27 cellular contexts compared by ENCODE assay signal in the genomic region with DNA sequence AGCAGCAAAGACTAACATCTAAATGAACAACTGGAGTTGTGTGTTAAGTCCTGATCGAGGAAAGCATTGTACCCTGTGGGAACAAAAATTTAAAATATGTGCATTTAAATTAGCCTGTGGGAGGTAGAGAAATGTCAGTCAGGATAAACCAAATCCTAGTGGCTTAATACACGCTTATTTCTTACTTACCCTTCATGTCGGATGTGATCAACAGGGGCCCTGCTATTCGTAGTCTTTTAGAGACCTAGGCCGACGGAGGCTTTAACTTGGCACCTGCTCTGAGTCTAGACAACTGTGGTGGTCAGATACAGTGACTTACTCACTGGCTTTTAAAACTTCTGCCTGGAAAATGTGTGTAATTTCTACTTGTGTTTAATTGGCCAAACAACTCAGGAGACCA. TPM values are rescaled to one million over a fixed set of nuclear protein-coding genes. Genes with fewer than 3 reads are reported as not detected.
"Had no signal": no experiment of that assay in that cellular context is flagged by ENCODE, and none has a peak within 500 bp of the region (broad histone marks: within the 10 kb centered on the region; RNA-seq: fewer than 3 reads in every experiment).

No MANE protein-coding gene starts in this region.

- DNase-seq: activated CD4-positive, alpha-beta memory T cell treated with anti-CD3 and anti-CD28 coated beads, Interleukin-2, amount 10 ng/mL, durations not matched to agents 7 days and 5 days; activated CD4-positive, alpha-beta T cell treated with anti-CD3 and anti-CD28 coated beads for 48 hours; activated CD4-positive, CD25-positive, alpha-beta regulatory T cell; activated CD8-positive, alpha-beta memory T cell treated with anti-CD3 and anti-CD28 coated beads, Interleukin-2, amount 10 ng/mL, durations not matched to agents 7 days and 5 days; activated naive CD4-positive, alpha-beta T cell; activated naive CD8-positive, alpha-beta T cell treated with anti-CD3 and anti-CD28 coated beads, Interleukin-2, amount 10 ng/mL, durations not matched to agents 7 days and 5 days; amygdala; effector CD4-positive, alpha-beta T cell; esophagus squamous epithelium; left ventricle myocardium inferior; mammary epithelial cell; naive thymus-derived CD4-positive, alpha-beta T cell; retina; stimulated activated CD4-positive, alpha-beta T cell treated with anti-CD3 and anti-CD28 coated beads, Interleukin-2, amount 100 ng/mL, for 24 hours; stimulated activated naive CD4-positive, alpha-beta T cell treated with Interleukin-2 at 50 U/mL for 16 hours; T-helper 1 cell; T-helper 9 cell; thyroid gland had no signal

- H3K27ac ChIP-seq: breast epithelium, coronary artery, esophagus squamous epithelium, left ventricle myocardium inferior, neutrophil, parathyroid adenoma, thyroid gland had no signal

- H3K9ac ChIP-seq: parathyroid adenoma had no signal

- H3K27ac Mint-ChIP-seq: activated CD4-positive, alpha-beta memory T cell treated with anti-CD3 and anti-CD28 coated beads, Interleukin-2, amount 10 ng/mL, durations not matched to agents 7 days and 5 days; activated CD8-positive, alpha-beta memory T cell treated with anti-CD3 and anti-CD28 coated beads, Interleukin-2, amount 10 ng/mL, durations not matched to agents 7 days and 5 days; activated naive CD8-positive, alpha-beta T cell treated with anti-CD3 and anti-CD28 coated beads, Interleukin-2, amount 10 ng/mL, durations not matched to agents 7 days and 5 days; naive thymus-derived CD4-positive, alpha-beta T cell had no signal

- H3K9me3 Mint-ChIP-seq: activated CD4-positive, alpha-beta memory T cell treated with anti-CD3 and anti-CD28 coated beads, Interleukin-2, amount 10 ng/mL, durations not matched to agents 7 days and 5 days; activated naive CD8-positive, alpha-beta T cell treated with anti-CD3 and anti-CD28 coated beads, Interleukin-2, amount 10 ng/mL, durations not matched to agents 7 days and 5 days; naive thymus-derived CD4-positive, alpha-beta T cell had no signal

- H3K4me3 ChIP-seq: breast epithelium, coronary artery, esophagus squamous epithelium, left ventricle myocardium inferior, thyroid gland had no signal

- H3K27me3 ChIP-seq: breast epithelium, esophagus squamous epithelium, neutrophil, thyroid gland had no signal

- H3K36me3 ChIP-seq: breast epithelium, esophagus squamous epithelium, neutrophil, thyroid gland had no signal

- H3K79me2 ChIP-seq: parathyroid adenoma had no signal

- ATAC-seq: activated CD8-positive, alpha-beta memory T cell treated with anti-CD3 and anti-CD28 coated beads, Interleukin-2, amount 10 ng/mL, durations not matched to agents 7 days and 5 days; naive thymus-derived CD4-positive, alpha-beta T cell had no signal

- H3K4me1 ChIP-seq: breast epithelium, left ventricle myocardium inferior, parathyroid adenoma had no signal

- H3K36me3 Mint-ChIP-seq: activated CD8-positive, alpha-beta memory T cell treated with anti-CD3 and anti-CD28 coated beads, Interleukin-2, amount 10 ng/mL, durations not matched to agents 7 days and 5 days had no signal

- H3K4me1 Mint-ChIP-seq: activated CD4-positive, alpha-beta memory T cell treated with anti-CD3 and anti-CD28 coated beads, Interleukin-2, amount 10 ng/mL, durations not matched to agents 7 days and 5 days; activated CD8-positive, alpha-beta memory T cell treated with anti-CD3 and anti-CD28 coated beads, Interleukin-2, amount 10 ng/mL, durations not matched to agents 7 days and 5 days; activated naive CD8-positive, alpha-beta T cell treated with anti-CD3 and anti-CD28 coated beads, Interleukin-2, amount 10 ng/mL, durations not matched to agents 7 days and 5 days; naive thymus-derived CD4-positive, alpha-beta T cell had no signal

- H3K4me3 Mint-ChIP-seq: activated CD4-positive, alpha-beta memory T cell treated with anti-CD3 and anti-CD28 coated beads, Interleukin-2, amount 10 ng/mL, durations not matched to agents 7 days and 5 days; activated CD8-positive, alpha-beta memory T cell treated with anti-CD3 and anti-CD28 coated beads, Interleukin-2, amount 10 ng/mL, durations not matched to agents 7 days and 5 days; activated naive CD8-positive, alpha-beta T cell treated with anti-CD3 and anti-CD28 coated beads, Interleukin-2, amount 10 ng/mL, durations not matched to agents 7 days and 5 days; naive thymus-derived CD4-positive, alpha-beta T cell had no signal

- H2AFZ ChIP-seq: parathyroid adenoma had no signal

- FAIRE-seq: endothelial cell of umbilical vein, keratinocyte had no signal

- H3K9me3 ChIP-seq: esophagus squamous epithelium, neutrophil, thyroid gland had no signal

RNA-seq across cellular contexts. Expression of gene GSTM5, which starts 18.6 kb away (rescaled TPM):
- total RNA-seq: activated CD4-positive, alpha-beta memory T cell treated with anti-CD3 and anti-CD28 coated beads, Interleukin-2, amount 10 ng/mL, durations not matched to agents 7 days and 5 days; activated CD8-positive, alpha-beta memory T cell treated with anti-CD3 and anti-CD28 coated beads, Interleukin-2, amount 10 ng/mL, durations not matched to agents 7 days and 5 days; activated naive CD8-positive, alpha-beta T cell treated with anti-CD3 and anti-CD28 coated beads, Interleukin-2, amount 10 ng/mL, durations not matched to agents 7 days and 5 days; mammary epithelial cell; mononuclear cell had no signal
- polyA plus RNA-seq: keratinocyte; mammary epithelial cell; naive thymus-derived CD4-positive, alpha-beta T cell had no signal

RNA-seq across cellular contexts. Expression of gene EPS8L3, which starts 33.1 kb away (rescaled TPM):
- total RNA-seq: activated CD4-positive, alpha-beta memory T cell treated with anti-CD3 and anti-CD28 coated beads, Interleukin-2, amount 10 ng/mL, durations not matched to agents 7 days and 5 days; activated CD8-positive, alpha-beta memory T cell treated with anti-CD3 and anti-CD28 coated beads, Interleukin-2, amount 10 ng/mL, durations not matched to agents 7 days and 5 days; activated naive CD8-positive, alpha-beta T cell treated with anti-CD3 and anti-CD28 coated beads, Interleukin-2, amount 10 ng/mL, durations not matched to agents 7 days and 5 days; endothelial cell of umbilical vein; mammary epithelial cell; mononuclear cell; naive thymus-derived CD4-positive, alpha-beta T cell; subcutaneous adipose tissue; thyroid gland; urinary bladder had no signal
- polyA plus RNA-seq: endothelial cell of umbilical vein; keratinocyte; mammary epithelial cell; naive thymus-derived CD4-positive, alpha-beta T cell had no signal

RNA-seq across cellular contexts. Expression of gene GSTM1, which starts 43.0 kb away (rescaled TPM):
- total RNA-seq: activated CD4-positive, alpha-beta memory T cell treated with anti-CD3 and anti-CD28 coated beads, Interleukin-2, amount 10 ng/mL, durations not matched to agents 7 days and 5 days; activated CD8-positive, alpha-beta memory T cell treated with anti-CD3 and anti-CD28 coated beads, Interleukin-2, amount 10 ng/mL, durations not matched to agents 7 days and 5 days; activated naive CD8-positive, alpha-beta T cell treated with anti-CD3 and anti-CD28 coated beads, Interleukin-2, amount 10 ng/mL, durations not matched to agents 7 days and 5 days; left ventricle myocardium inferior; mononuclear cell; urinary bladder had no signal
- polyA plus RNA-seq: endothelial cell of umbilical vein, mammary epithelial cell had no signal
